In the genomic region with DNA sequence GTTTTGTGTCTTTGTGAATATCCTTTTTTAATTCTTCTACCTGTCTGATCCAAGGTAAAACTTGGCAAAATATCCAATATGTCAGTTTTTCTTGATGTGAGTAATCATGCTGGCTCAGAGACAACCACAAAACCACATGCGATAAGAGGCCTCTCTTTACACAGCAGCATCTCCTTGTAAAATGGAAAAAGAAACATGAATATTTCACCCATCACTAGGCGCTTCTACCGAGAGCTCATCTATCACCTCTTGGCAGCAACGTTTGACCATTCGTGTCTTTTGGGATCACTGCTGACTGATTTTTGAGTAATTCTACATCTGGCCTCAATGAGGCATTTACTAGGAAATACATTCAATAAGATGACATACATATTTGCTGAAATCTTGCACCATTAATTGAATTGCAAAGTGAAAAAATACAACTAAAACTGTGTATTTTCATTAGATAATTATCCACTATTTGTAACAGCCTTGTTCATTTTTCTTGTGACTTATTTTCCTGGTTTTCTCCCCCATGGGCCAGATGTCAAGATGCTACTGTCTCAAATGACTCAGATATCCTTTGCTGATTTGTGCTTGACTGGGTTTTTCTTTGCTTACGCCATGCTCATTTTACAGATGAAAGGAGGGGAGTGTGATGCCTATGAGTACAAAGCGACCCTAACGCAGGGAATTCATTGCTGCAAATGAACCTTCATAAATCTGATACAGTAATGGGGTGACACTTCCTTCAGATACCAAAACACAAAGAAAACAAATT, we compare ENCODE assay signal across 16 cellular contexts.
A peak's percentile ranks its signal among the peaks of the same experiment; 100 is the strongest.
DNase-seq lines count a peak whose midpoint lies in the region; ATAC-seq, FAIRE-seq and TF ChIP-seq lines count a peak whose summit lies in the region.
"Had no signal": no experiment of that assay in that cellular context is flagged by ENCODE, and none has a peak within 500 bp of the region (broad histone marks: within the 10 kb centered on the region; RNA-seq: fewer than 3 reads in every experiment).

No MANE protein-coding gene starts in this region.

- in situ Hi-C loops in astrocyte of the spinal cord (cut with HindIII; ENCODE audit: low sequenced_read_pairs): no loop called here

- TF ChIP-seq CTCF in astrocyte of the spinal cord (IDR thresholded peaks at IDR 0.05; ENCODE audit: low read depth, low read length): no peak

- peak; percentile 66 for DNase-seq in M059J (ENCODE audit: low read depth)
- peak; percentile 40 for DNase-seq in astrocyte of the spinal cord (ENCODE audit: low read depth, low spot score)
- DNase-seq in kidney tubule cell (ENCODE audit: low spot score): peak; percentile 69
- DNase-seq in H54 (ENCODE audit: insufficient read length, low spot score): no peak
- no peak for DNase-seq in NCI-H128 (lab: John Stamatoyannopoulos, UW; ENCODE audit: unreplicated experiment)
- no peak for DNase-seq in GF-D8 (lab: John Stamatoyannopoulos, UW)
- DNase-seq: activated CD4-positive, alpha-beta T cell treated with anti-CD3 and anti-CD28 coated beads, Interleukin-2, amount 10 ng/mL, durations not matched to agents 7 days and 5 days; effector memory CD4-positive, alpha-beta T cell; left ventricle myocardium superior; NCI-H1417; NCI-H2227 treated with DMSO at 0.1 percent for 48 hours; SJCRH30; stimulated activated CD4-positive, alpha-beta T cell treated with anti-CD3 and anti-CD28 coated beads, Interleukin-4, amount 100 ng/mL, for 24 hours; stimulated activated CD8-positive, alpha-beta memory T cell treated with anti-CD3 and anti-CD28 coated beads, Interleukin-4, amount 100 ng/mL, for 48 hours; testis had no signal

- no peak for FAIRE-seq in H54 (lab: Jason Lieb, UNC)

- no peak overlapping the region for H3K4me3 ChIP-seq in astrocyte of the spinal cord (ENCODE audit: low read depth, low read length)
- H3K4me3 ChIP-seq: SJCRH30, testis had no signal

- TF ChIP-seq POLR2A in H54 (IDR thresholded peaks at IDR 0.05; ENCODE audit: low read depth, low read length): no peak

- peak; percentile 63 for ATAC-seq in GM19351 (IDR thresholded peaks at IDR 0.05; ENCODE audit: unreplicated experiment)
- ATAC-seq: left ventricle myocardium superior had no signal

Comparison
In these comparisons a context has a peak if more than half of its experiments do, and no peak if none do; other contexts are left out.
1. DNase-seq: peak in M059J (single experiment), astrocyte of the spinal cord (single experiment) and kidney tubule cell (single experiment); none in H54 (single experiment), NCI-H128 (single experiment) and GF-D8 (single experiment).